14 cellular contexts compared by ENCODE assay signal in the genomic region with DNA sequence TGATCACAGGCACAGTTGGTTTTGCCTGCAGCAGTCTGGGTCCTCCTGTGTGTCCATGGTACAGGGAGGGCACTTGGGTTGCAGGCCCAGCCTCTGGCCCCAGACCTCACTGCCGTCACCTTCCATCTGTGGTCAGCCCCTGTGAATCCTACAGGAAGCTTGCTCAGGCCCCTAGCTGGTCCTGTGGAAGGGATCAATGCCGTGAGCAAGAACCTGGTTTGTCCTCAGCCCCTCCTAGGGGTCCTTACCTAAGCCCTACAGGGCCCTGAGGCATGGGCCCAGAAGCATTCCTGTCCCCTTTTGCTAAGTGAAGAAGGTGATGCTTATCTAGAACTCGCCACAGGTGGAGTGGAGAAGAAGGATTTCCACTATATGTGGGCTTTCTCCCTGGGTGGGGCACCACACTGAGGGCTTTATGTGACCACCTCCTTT. TPM values are rescaled to one million over a fixed set of nuclear protein-coding genes. Genes with fewer than 3 reads are reported as not detected.
DNase-seq lines count a peak whose midpoint lies in the region; ATAC-seq and TF ChIP-seq lines count a peak whose summit lies in the region.
"Had no signal": no experiment of that assay in that cellular context is flagged by ENCODE, and none has a peak within 500 bp of the region (broad histone marks: within the 10 kb centered on the region; RNA-seq: fewer than 3 reads in every experiment).

No MANE protein-coding gene starts in this region.

- H3K27ac ChIP-seq in foreskin keratinocyte = no peak overlapping the region
- H3K27ac ChIP-seq: BLaER1 had no signal

- H3K4me3 Mint-ChIP-seq in activated T-cell treated with anti-CD3 and anti-CD28 coated beads, Interleukin-2, amount 50 U/mL, for 24 hours = no peak overlapping the region
- H3K4me3 Mint-ChIP-seq in activated T-cell treated with anti-CD3 and anti-CD28 coated beads, Interleukin-2, amount 50 U/mL, for 72 hours = no peak overlapping the region
- H3K4me3 Mint-ChIP-seq in Calu3 (ENCODE audit: low read depth, unreplicated experiment) = no peak overlapping the region
- no peak overlapping the region for H3K4me3 Mint-ChIP-seq in central memory CD8-positive, alpha-beta T cell
- no peak overlapping the region for H3K4me3 Mint-ChIP-seq in progenitor cell of endocrine pancreas (ENCODE audit: low read depth)

- no peak for DNase-seq in activated T-cell treated with anti-CD3 and anti-CD28 coated beads, Interleukin-2, amount 50 U/mL, for 24 hours
- no peak for DNase-seq in activated T-cell treated with anti-CD3 and anti-CD28 coated beads, Interleukin-2, amount 50 U/mL, for 72 hours
- DNase-seq in Calu3 (no peak), progenitor cell of endocrine pancreas (ENCODE audit: low spot score, unreplicated experiment) (no peak), foreskin keratinocyte (no peak), dedifferentiated amniotic fluid mesenchymal stem cell (ENCODE audit: extremely low spot score) (no peak)
- no peak for DNase-seq in central memory CD8-positive, alpha-beta T cell (ENCODE audit: low spot score in 2 of 2)
- DNase-seq: GF-D8, GOT3, MG63, NCI-H146, NCI-H748 treated with DMSO at 0.1 percent for 48 hours had no signal

- CTCF ChIA-PET in Calu3 (lab: Charles Lee) = no interaction called here

- peaks cover 41% of the 10 kb centered on the region for H3K4me1 Mint-ChIP-seq in activated T-cell treated with anti-CD3 and anti-CD28 coated beads, Interleukin-2, amount 50 U/mL, for 24 hours (ENCODE audit: low read depth)
- peaks cover 30% of the 10 kb centered on the region for H3K4me1 Mint-ChIP-seq in activated T-cell treated with anti-CD3 and anti-CD28 coated beads, Interleukin-2, amount 50 U/mL, for 72 hours (ENCODE audit: low read depth)
- H3K4me1 Mint-ChIP-seq in Calu3 (ENCODE audit: low read depth, unreplicated experiment) (peaks cover 18% of the 10 kb centered on the region), progenitor cell of endocrine pancreas (ENCODE audit: low read depth) (no peaks in the 10 kb centered on the region)
- peaks cover 47% of the 10 kb centered on the region for H3K4me1 Mint-ChIP-seq in central memory CD8-positive, alpha-beta T cell

- H3K27ac Mint-ChIP-seq in activated T-cell treated with anti-CD3 and anti-CD28 coated beads, Interleukin-2, amount 50 U/mL, for 24 hours = peak overlapping the region; percentile 18
- no peak overlapping the region for H3K27ac Mint-ChIP-seq in activated T-cell treated with anti-CD3 and anti-CD28 coated beads, Interleukin-2, amount 50 U/mL, for 72 hours
- H3K27ac Mint-ChIP-seq in Calu3 (ENCODE audit: unreplicated experiment) (peak overlapping the region; percentile 24), progenitor cell of endocrine pancreas (peak overlapping the region; percentile 46)
- peak overlapping the region; percentile 70 for H3K27ac Mint-ChIP-seq in central memory CD8-positive, alpha-beta T cell (ENCODE audit: low read depth)

- TF ChIP-seq CTCF in Calu3 (IDR thresholded peaks at IDR 0.05; ENCODE audit: unreplicated experiment) = no peak
- TF ChIP-seq CTCF in progenitor cell of endocrine pancreas (IDR thresholded peaks at IDR 0.05; ENCODE audit: unreplicated experiment) = no peak
- TF ChIP-seq CTCF in foreskin keratinocyte (conservative IDR thresholded peaks at IDR 0.05) = no peak

- BruUV-seq in Calu3 (replicated peaks; lab: Mats Ljungman, UMichigan) = no TSS peak

- ATAC-seq in activated T-cell treated with anti-CD3 and anti-CD28 coated beads, Interleukin-2, amount 50 U/mL, for 72 hours (replicated peaks in 1 of 2) = no peak
- no peak for ATAC-seq in central memory CD8-positive, alpha-beta T cell (replicated peaks; ENCODE audit: extremely low read depth, poor library complexity, severe bottlenecking)
- ATAC-seq in foreskin keratinocyte (no peak), GM18868 (IDR thresholded peaks at IDR 0.05; ENCODE audit: unreplicated experiment) (no peak)

- no peaks in the 10 kb centered on the region for H3K9me3 Mint-ChIP-seq in activated T-cell treated with anti-CD3 and anti-CD28 coated beads, Interleukin-2, amount 50 U/mL, for 24 hours
- H3K9me3 Mint-ChIP-seq in activated T-cell treated with anti-CD3 and anti-CD28 coated beads, Interleukin-2, amount 50 U/mL, for 72 hours = no peaks in the 10 kb centered on the region
- H3K9me3 Mint-ChIP-seq in Calu3 (ENCODE audit: low read depth, unreplicated experiment) = no peaks in the 10 kb centered on the region
- H3K9me3 Mint-ChIP-seq in central memory CD8-positive, alpha-beta T cell = no peaks in the 10 kb centered on the region
- no peaks in the 10 kb centered on the region for H3K9me3 Mint-ChIP-seq in progenitor cell of endocrine pancreas (ENCODE audit: low read depth)

- H3K27me3 ChIP-seq in foreskin keratinocyte = no peaks in the 10 kb centered on the region
- H3K27me3 ChIP-seq: BLaER1, MG63 had no signal

- H3K36me3 Mint-ChIP-seq in activated T-cell treated with anti-CD3 and anti-CD28 coated beads, Interleukin-2, amount 50 U/mL, for 24 hours (ENCODE audit: low read depth) = peaks cover 79% of the 10 kb centered on the region
- H3K36me3 Mint-ChIP-seq in activated T-cell treated with anti-CD3 and anti-CD28 coated beads, Interleukin-2, amount 50 U/mL, for 72 hours (ENCODE audit: insufficient read depth in 2 of 2) = peaks cover 7 to 23% of the 10 kb centered on the region in 2 donors
- H3K36me3 Mint-ChIP-seq in Calu3 (ENCODE audit: insufficient read depth, unreplicated experiment) (peaks cover 58% of the 10 kb centered on the region), progenitor cell of endocrine pancreas (ENCODE audit: insufficient read depth) (peaks cover 17% of the 10 kb centered on the region)
- peaks cover 28% of the 10 kb centered on the region for H3K36me3 Mint-ChIP-seq in central memory CD8-positive, alpha-beta T cell (ENCODE audit: insufficient read depth)

- no peaks in the 10 kb centered on the region for H3K27me3 Mint-ChIP-seq in activated T-cell treated with anti-CD3 and anti-CD28 coated beads, Interleukin-2, amount 50 U/mL, for 24 hours
- H3K27me3 Mint-ChIP-seq in activated T-cell treated with anti-CD3 and anti-CD28 coated beads, Interleukin-2, amount 50 U/mL, for 72 hours (ENCODE audit: low read depth) = no peaks in the 10 kb centered on the region
- H3K27me3 Mint-ChIP-seq in Calu3 (ENCODE audit: unreplicated experiment) = no peaks in the 10 kb centered on the region
- H3K27me3 Mint-ChIP-seq in central memory CD8-positive, alpha-beta T cell = no peaks in the 10 kb centered on the region
- no peaks in the 10 kb centered on the region for H3K27me3 Mint-ChIP-seq in progenitor cell of endocrine pancreas

- intact Hi-C loops in Calu3 (cut with micrococcal nuclease; ENCODE audit: unreplicated experiment) = no loop called here

- peaks cover 15% of the 10 kb centered on the region for H3K4me1 ChIP-seq in foreskin keratinocyte

RNA-seq across cellular contexts. Expression of gene MED15, which starts 29.9 kb away (rescaled TPM):
- 100 to 1,000 TPM; 106 to 113 TPM for total RNA-seq in activated T-cell treated with anti-CD3 and anti-CD28 coated beads, Interleukin-2, amount 50 U/mL, for 72 hours
- total RNA-seq in Calu3 (2022) (137 and 144 TPM in 2 replicates), progenitor cell of endocrine pancreas (77.8 and 78.0 TPM in 2 replicates), foreskin keratinocyte (49.3 and 61.4 TPM in 2 replicates)
- 60.0 and 71.4 TPM in 2 replicates for polyA plus RNA-seq in foreskin keratinocyte

RNA-seq across cellular contexts. Expression of gene KLHL22, which starts 41.7 kb away (rescaled TPM):
- total RNA-seq in activated T-cell treated with anti-CD3 and anti-CD28 coated beads, Interleukin-2, amount 50 U/mL, for 72 hours = 10 to 100 TPM; 21.4 to 26.5 TPM
- total RNA-seq in Calu3 (2022) = 26.5 and 28.1 TPM in 2 replicates
- total RNA-seq in progenitor cell of endocrine pancreas = 47.3 and 51.6 TPM in 2 replicates
- total RNA-seq in foreskin keratinocyte = 12.4 and 14.3 TPM in 2 replicates
- 10.7 and 12.5 TPM in 2 replicates for polyA plus RNA-seq in foreskin keratinocyte
